Comparison of ENCODE assay signal across 8 cellular contexts in the genomic region with DNA sequence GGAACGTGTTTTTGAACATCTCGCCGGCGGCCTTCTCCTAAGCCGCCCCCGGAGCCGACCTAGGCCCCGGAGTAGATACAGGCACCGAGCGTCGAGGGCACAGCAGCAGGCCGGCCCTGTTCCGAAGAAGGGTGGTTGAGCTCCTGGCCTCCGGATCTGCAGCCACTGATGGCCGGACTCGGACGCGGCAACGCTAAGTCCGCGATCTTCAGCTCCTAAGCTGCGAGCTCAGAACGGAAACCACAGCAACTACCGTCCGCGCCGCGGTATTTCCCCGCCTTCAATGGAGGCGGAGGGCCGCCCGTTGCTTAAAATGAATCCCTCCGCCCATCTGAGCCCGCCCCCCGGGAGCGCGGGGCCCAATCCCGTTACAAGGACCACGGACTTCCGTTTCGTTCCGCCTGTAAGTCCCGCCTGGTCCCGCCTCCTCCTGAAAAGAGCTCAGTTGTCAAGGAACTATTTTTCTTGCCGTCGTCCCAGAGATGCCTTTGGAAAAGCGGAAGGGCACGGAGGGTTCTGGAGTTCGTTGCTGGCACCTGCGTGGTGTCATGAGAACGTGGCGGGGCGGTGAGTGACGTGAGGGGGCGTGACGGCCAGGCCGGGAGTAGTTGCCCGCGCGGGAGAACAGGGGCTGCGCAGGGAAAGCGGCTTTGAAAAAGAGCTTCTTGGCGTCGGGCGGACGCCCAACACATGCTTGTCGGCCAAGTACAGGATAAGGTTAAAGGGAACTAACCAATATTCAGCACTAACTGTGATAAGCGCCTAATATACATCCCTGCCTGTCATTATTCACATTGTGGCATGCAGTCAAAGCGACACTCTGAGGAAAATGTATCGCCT. TPM values are rescaled to one million over a fixed set of nuclear protein-coding genes. Genes with fewer than 3 reads are reported as not detected.
DNase-seq lines count a peak whose midpoint lies in the region; ATAC-seq, FAIRE-seq and TF ChIP-seq lines count a peak whose summit lies in the region.

TSS of gene CFAP20 (minus strand) at position 285 of the 840 bp plus-strand sequence. CDS start at position 19, 266 bp downstream.

- H3K79me1 ChIP-seq in H1 (ENCODE audit: low read depth, low read length), result peaks cover 8% of the 10 kb centered on the region; the same call in 1 of the 2 replicates

- no peaks in the 10 kb centered on the region for H3K27me3 Mint-ChIP-seq in activated CD8-positive, alpha-beta memory T cell treated with anti-CD3 and anti-CD28 coated beads, Interleukin-2, amount 10 ng/mL, durations not matched to agents 7 days and 5 days
- H3K27me3 Mint-ChIP-seq in memory B cell, result no peaks in the 10 kb centered on the region

- 3% methylated on average over 70 of the region's 70 CpGs; no CpG with 5 or more reads in 1 of the 2 experiments for WGBS in H1 (ENCODE audit: extremely low coverage in 1 of 2, insufficient coverage in 1 of 2, insufficient read length in 1 of 2, insufficient replicate concordance in 2 of 2, low coverage in 1 of 2, low lambda C conversion rate in 2 of 2, missing lambda C conversion rate in 1 of 2), 2 experiments

- peak within 1 kb of the TSS; percentile 32 for H3K56ac ChIP-seq in H1 (replicated peaks; ENCODE audit: insufficient read length, low read depth, low read length)

- no peak within 1 kb of the TSS; the same call in 1 of the 2 replicates for H2BK12ac ChIP-seq in H1 (ENCODE audit: low read depth, low read length)

- H3K4me3 ChIP-seq in NT2/D1 (ENCODE audit: insufficient read length, low read depth) (peak within 1 kb of the TSS; percentile 98), H1 (ENCODE audit: extremely low read depth in 1 of 4, insufficient read depth in 2 of 4, low read depth in 3 of 4, low read length in 4 of 4) (peak within 1 kb of the TSS; percentile 76 to 95 (median 82))

- H2BK120ac ChIP-seq in H1 (replicated peaks; ENCODE audit: low read depth, low read length), result no peak within 1 kb of the TSS

- H2AFZ ChIP-seq in H1 (ENCODE audit: low read length), result peak within 1 kb of the TSS; percentile 18; the same call in 1 of the 2 replicates

- peak within 1 kb of the TSS; percentile 60 for H2BK5ac ChIP-seq in H1 (ENCODE audit: low read depth, low read length)

- peaks cover 27 to 29% of the 10 kb centered on the region in 2 experiments for H4K20me1 ChIP-seq in H1 (replicated peaks in 1 of 2; ENCODE audit: control insufficient read depth in 1 of 2, insufficient read depth in 2 of 2, low read length in 2 of 2)

- CTCF ChIA-PET in activated CD8-positive, alpha-beta memory T cell treated with anti-CD3 and anti-CD28 coated beads, Interleukin-2, amount 10 ng/mL, durations not matched to agents 7 days and 5 days (lab: Charles Lee), result interaction anchor here (0.6 to 1.9 kb wide), 15 partner anchors 8 to 334 kb away, joined by 3 to 9 read pairs (median 4); partner anchors contain the start of gene CSNK2A2
- CTCF ChIA-PET in H1 (lab: Charles Lee; ENCODE audit: partially characterized antibody), result interaction anchor here (0.6 to 19.7 kb wide), 10 partner anchors 8 to 554 kb away, joined by 3 to 362 read pairs (median 4); partner anchors contain the start of gene MMP15

- H3K4me3 Mint-ChIP-seq in activated CD8-positive, alpha-beta memory T cell treated with anti-CD3 and anti-CD28 coated beads, Interleukin-2, amount 10 ng/mL, durations not matched to agents 7 days and 5 days, result peak within 1 kb of the TSS; percentile 85
- H3K4me3 Mint-ChIP-seq in memory B cell, result peak within 1 kb of the TSS; percentile 99

- H3K36me3 ChIP-seq in NT2/D1 (ENCODE audit: insufficient read depth, insufficient read length, low read length), result peaks cover 18% of the 10 kb centered on the region
- H3K36me3 ChIP-seq in H1 (ENCODE audit: control insufficient read depth in 2 of 4, insufficient read depth in 4 of 4, low read length in 3 of 4), result no peaks in the 10 kb centered on the region

- H4K5ac ChIP-seq in H1 (ENCODE audit: insufficient read length, low read depth, low read length), result peak within 1 kb of the TSS; percentile 38

- H3K36me3 Mint-ChIP-seq in activated CD8-positive, alpha-beta memory T cell treated with anti-CD3 and anti-CD28 coated beads, Interleukin-2, amount 10 ng/mL, durations not matched to agents 7 days and 5 days, result peaks cover 3% of the 10 kb centered on the region
- H3K36me3 Mint-ChIP-seq in memory B cell, result peaks cover 3% of the 10 kb centered on the region

- no peaks in the 10 kb centered on the region for H3K9me3 ChIP-seq in NT2/D1 (ENCODE audit: insufficient read depth, low read length)
- peaks cover 0 to 3% of the 10 kb centered on the region in 2 experiments; a peak in 1 of 4 replicates for H3K9me3 ChIP-seq in H1 (ENCODE audit: insufficient read depth in 2 of 2, low read depth in 1 of 2, low read length in 1 of 2)

- peak; percentile 62 to 90 for TF ChIP-seq POLR2A in H1 (IDR thresholded peaks at IDR 0.05; ENCODE audit: control extremely low read depth in 1 of 2, low read depth in 2 of 2, low read length in 2 of 2)

- peak within 1 kb of the TSS; percentile 80; the same call in 1 of the 2 replicates for H3K27ac ChIP-seq in H1 (ENCODE audit: low read depth, low read length)

- peak within 1 kb of the TSS; percentile 77; the same call in 1 of the 2 replicates for H4K8ac ChIP-seq in H1 (ENCODE audit: extremely low read depth, insufficient read depth, low read length)

- H2BK20ac ChIP-seq in H1 (ENCODE audit: low read length), result no peak within 1 kb of the TSS

- ATAC-seq in GM21381 (IDR thresholded peaks at IDR 0.05; ENCODE audit: unreplicated experiment) (peak; percentile 85), memory B cell (ENCODE audit: low read depth) (peak; percentile 81)
- peak; percentile 94 for ATAC-seq in activated CD8-positive, alpha-beta memory T cell treated with anti-CD3 and anti-CD28 coated beads, Interleukin-2, amount 10 ng/mL, durations not matched to agents 7 days and 5 days

- H3K4me1 Mint-ChIP-seq in activated CD8-positive, alpha-beta memory T cell treated with anti-CD3 and anti-CD28 coated beads, Interleukin-2, amount 10 ng/mL, durations not matched to agents 7 days and 5 days, result peaks cover 40% of the 10 kb centered on the region
- H3K4me1 Mint-ChIP-seq in memory B cell, result peaks cover 30% of the 10 kb centered on the region

- H3K79me2 ChIP-seq in H1 (ENCODE audit: control insufficient read depth in 1 of 2, insufficient read depth in 2 of 2, low read length in 2 of 2), result peaks cover 18 to 43% of the 10 kb centered on the region in 2 experiments

- TF ChIP-seq RAD21 in H1 (IDR thresholded peaks at IDR 0.05 in 1 of 2, conservative IDR thresholded peaks at IDR 0.05 in 1 of 2; ENCODE audit: low read depth in 2 of 2, low read length in 2 of 2), result no peak

- H3K23me2 ChIP-seq in H1 (ENCODE audit: low read depth, low read length), result peaks cover 4% of the 10 kb centered on the region; the same call in 1 of the 2 replicates

- H3K9ac ChIP-seq in NT2/D1 (ENCODE audit: insufficient read length, low read depth) (peak within 1 kb of the TSS; percentile 99), H1 (replicated peaks in 1 of 4; ENCODE audit: extremely low read depth in 1 of 4, low read depth in 3 of 4, low read length in 3 of 4) (peak within 1 kb of the TSS; percentile 78 to 92 (median 86))

- H3K27ac Mint-ChIP-seq in activated CD8-positive, alpha-beta memory T cell treated with anti-CD3 and anti-CD28 coated beads, Interleukin-2, amount 10 ng/mL, durations not matched to agents 7 days and 5 days, result peak within 1 kb of the TSS; percentile 81
- H3K27ac Mint-ChIP-seq in memory B cell, result peak within 1 kb of the TSS; percentile 97

- H3K18ac ChIP-seq in H1 (ENCODE audit: extremely low read depth, low read length), result peak within 1 kb of the TSS; percentile 71; the same call in 1 of the 2 replicates

- no peak within 1 kb of the TSS for H2AK5ac ChIP-seq in H1 (ENCODE audit: low read depth, low read length)

- H3K4me2 ChIP-seq in H1 (ENCODE audit: insufficient read depth in 1 of 2, low read depth in 2 of 2, low read length in 2 of 2), result peak within 1 kb of the TSS; percentile 85 to 90

- H3K14ac ChIP-seq in H1 (ENCODE audit: insufficient read length), result no peak within 1 kb of the TSS

- peak within 1 kb of the TSS; percentile 47 for H4K91ac ChIP-seq in H1 (replicated peaks; ENCODE audit: insufficient read length, low read length)

- TF ChIP-seq CTCF in H1 (IDR thresholded peaks at IDR 0.05; ENCODE audit: control extremely low read depth in 1 of 3, insufficient read depth in 1 of 3, low read depth in 1 of 3, low read length in 3 of 3), result no peak

- POLR2A ChIA-PET in H1 (lab: Charles Lee; ENCODE audit: partially characterized antibody), result interaction anchor here (0.5 to 2.0 kb wide), 25 partner anchors 8 to 496 kb away, joined by 3 to 20 read pairs (median 4); partner anchors contain the start of gene MMP15

- H3K23ac ChIP-seq in H1 (ENCODE audit: insufficient read length), result no peak within 1 kb of the TSS

- no peak for TF ChIP-seq EP300 in H1 (IDR thresholded peaks at IDR 0.05; ENCODE audit: borderline replicate concordance in 1 of 2, low read depth in 2 of 2, low read length in 2 of 2)

- DNase-seq in COR-L47 (lab: John Stamatoyannopoulos, UW), result peak; percentile 100
- DNase-seq in HUDEP-2 (lab: John Stamatoyannopoulos, UW; ENCODE audit: unreplicated experiment in 76 of 76), result peak in 75 of 76 experiments; percentile 48 to 100 (median 99)
- DNase-seq in NT2/D1 (ENCODE audit: low read depth, low spot score), result peak; percentile 99
- peak; percentile 98 for DNase-seq in activated CD8-positive, alpha-beta memory T cell treated with anti-CD3 and anti-CD28 coated beads, Interleukin-2, amount 10 ng/mL, durations not matched to agents 7 days and 5 days
- DNase-seq in H1 (ENCODE audit: low read depth in 1 of 2, low spot score in 2 of 2), result peak; percentile 95 to 98
- DNase-seq in memory B cell (ENCODE audit: low spot score in 2 of 2), result peak; percentile 90 to 95
- DNase-seq in stimulated activated CD8-positive, alpha-beta memory T cell treated with anti-CD3 and anti-CD28 coated beads, Interleukin-12 subunit alpha, Interleukin-12 subunit beta, amount 100 ng/mL, for 24 hours (ENCODE audit: extremely low read depth), result peak; percentile 92

- H3K4ac ChIP-seq in H1 (replicated peaks; ENCODE audit: insufficient read length, low read depth, low read length), result peak within 1 kb of the TSS; percentile 41

- H3K27me3 ChIP-seq in NT2/D1 (ENCODE audit: insufficient read depth, insufficient read length), result no peaks in the 10 kb centered on the region
- H3K27me3 ChIP-seq in H1 (replicated peaks in 1 of 4; ENCODE audit: control insufficient read depth in 3 of 4, extremely low read depth in 1 of 4, insufficient read depth in 3 of 4, low read length in 3 of 4), result no peaks in the 10 kb centered on the region

- no peak for FAIRE-seq in H1 (lab: Jason Lieb, UNC)

- no peaks in the 10 kb centered on the region for H3K9me3 Mint-ChIP-seq in activated CD8-positive, alpha-beta memory T cell treated with anti-CD3 and anti-CD28 coated beads, Interleukin-2, amount 10 ng/mL, durations not matched to agents 7 days and 5 days (ENCODE audit: low read depth)
- H3K9me3 Mint-ChIP-seq in memory B cell, result no peaks in the 10 kb centered on the region

- H3K4me1 ChIP-seq in NT2/D1 (ENCODE audit: insufficient read depth, insufficient read length) (no peaks in the 10 kb centered on the region), H1 (replicated peaks in 1 of 4; ENCODE audit: control insufficient read depth in 3 of 4, insufficient read depth in 4 of 4, low read length in 3 of 4) (peaks cover 2 to 8% (median 5%) of the 10 kb centered on the region in 4 experiments; a peak in 5 of 7 replicates)

- no peak within 1 kb of the TSS; the same call in 1 of the 2 replicates for H2BK15ac ChIP-seq in H1 (ENCODE audit: low read length)

RNA-seq across cellular contexts. Expression of gene CFAP20, which starts in this region (rescaled TPM):
- 10 to 100 TPM; 35.1 to 40.2 TPM for total RNA-seq in activated CD8-positive, alpha-beta memory T cell treated with anti-CD3 and anti-CD28 coated beads, Interleukin-2, amount 10 ng/mL, durations not matched to agents 7 days and 5 days
- total RNA-seq in H1 (2021; fragmentation: NEBNext Ultra II Directional; extraction: Animal tissue kit (Norgen Biotek cat#: 25700)), result 43.4 and 45.6 TPM in 2 replicates
- 65.4 and 74.2 TPM in 2 replicates for polyA plus RNA-seq in H1 (2011; rRNA removed)
- polyA plus RNA-seq in H1 (2011; cell fraction: cytosol; rRNA removed), result 67.2 TPM
- 48.5 TPM for polyA plus RNA-seq in H1 (2011; cell fraction: nucleus; rRNA removed)
- polyA plus RNA-seq in H1 (2012, experiment 1 of 2), result 44.2 to 53.6 TPM (median 49.8 TPM) in 4 replicates
- 35.8 TPM for polyA plus RNA-seq in H1 (2012, experiment 2 of 2)
- polyA plus RNA-seq in H1 (2013, experiment 1 of 2), result 53.7 TPM
- 56.7 TPM for polyA plus RNA-seq in H1 (2013, experiment 2 of 2)
- polyA minus RNA-seq in H1 (2011; rRNA and poly(A)+ RNA removed), result 46.3 and 62.7 TPM in 2 replicates
- polyA minus RNA-seq in H1 (2011; cell fraction: cytosol; rRNA and poly(A)+ RNA removed), result 61.6 TPM
- 28.6 TPM for polyA minus RNA-seq in H1 (2011; cell fraction: nucleus; rRNA and poly(A)+ RNA removed)

Comparison
In these comparisons a context has a peak if more than half of its experiments do, and no peak if none do; other contexts are left out.
1. Peak in every context shown above with its lines: DNase-seq, ATAC-seq, H3K4me3 ChIP-seq and H3K27ac ChIP-seq.